13 cellular contexts compared by ENCODE assay signal in the genomic region with DNA sequence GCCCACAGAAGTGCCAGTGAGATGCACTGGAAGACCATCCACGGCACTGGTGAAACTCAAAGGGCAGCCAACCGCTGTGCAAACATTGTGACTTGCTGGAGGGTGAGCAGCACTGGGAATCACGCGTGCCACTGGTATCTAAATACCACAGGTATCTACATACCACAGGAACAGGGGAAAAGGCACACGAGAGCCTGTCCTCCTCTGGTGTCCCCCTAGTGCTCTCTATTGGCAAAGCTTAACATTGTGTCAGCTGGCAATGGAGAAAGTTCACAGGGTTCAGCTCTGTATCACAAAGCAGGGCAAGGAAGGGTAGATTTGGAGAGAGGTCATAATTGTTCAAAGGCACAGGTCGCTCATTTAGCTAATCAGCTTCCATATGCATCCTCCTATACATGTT.
"Had no signal": no experiment of that assay in that cellular context is flagged by ENCODE, and none has a peak within 500 bp of the region (broad histone marks: within the 10 kb centered on the region; RNA-seq: fewer than 3 reads in every experiment).

No MANE protein-coding gene starts in this region.

- DNase-seq: activated CD4-positive, alpha-beta T cell treated with anti-CD3 and anti-CD28 coated beads for 48 hours; activated CD8-positive, alpha-beta memory T cell treated with anti-CD3 and anti-CD28 coated beads for 24 hours; activated naive CD4-positive, alpha-beta T cell treated with anti-CD3 and anti-CD28 coated beads, Interleukin-2, amount 10 ng/mL, durations not matched to agents 7 days and 5 days; caudate nucleus; effector memory CD4-positive, alpha-beta T cell; kidney glomerular epithelial cell; naive B cell; thyroid gland had no signal

- H3K27me3 ChIP-seq: thyroid gland had no signal

- H3K9me3 Mint-ChIP-seq: activated naive CD4-positive, alpha-beta T cell treated with anti-CD3 and anti-CD28 coated beads, Interleukin-2, amount 10 ng/mL, durations not matched to agents 7 days and 5 days; activated T-helper 2 cell treated with anti-CD3 and anti-CD28 coated beads, Interferon-gamma antibody, Interleukin-2, Interleukin-4, amounts not matched to agents 10 μg/mL and 5 μg/mL and 100 μg/mL, durations not matched to agents 14 hours and 24 hours and 36 hours had no signal

- H3K4me3 ChIP-seq: coronary artery, gastroesophageal sphincter, skin epidermis, thyroid gland had no signal

- H3K27ac ChIP-seq: coronary artery, epithelial cell of prostate, gastroesophageal sphincter, skin epidermis, thyroid gland had no signal

- H3K36me3 Mint-ChIP-seq: activated naive CD4-positive, alpha-beta T cell treated with anti-CD3 and anti-CD28 coated beads, Interleukin-2, amount 10 ng/mL, durations not matched to agents 7 days and 5 days; naive B cell had no signal

- H3K27ac Mint-ChIP-seq: activated naive CD4-positive, alpha-beta T cell treated with anti-CD3 and anti-CD28 coated beads, Interleukin-2, amount 10 ng/mL, durations not matched to agents 7 days and 5 days; activated T-helper 2 cell treated with anti-CD3 and anti-CD28 coated beads, Interferon-gamma antibody, Interleukin-2, Interleukin-4, amounts not matched to agents 10 μg/mL and 5 μg/mL and 100 μg/mL, durations not matched to agents 14 hours and 24 hours and 36 hours; naive B cell had no signal

- H3K4me1 ChIP-seq: gastroesophageal sphincter, thyroid gland had no signal

- ATAC-seq: gastroesophageal sphincter had no signal

- H3K36me3 ChIP-seq: gastroesophageal sphincter, thyroid gland had no signal

- H3K4me1 Mint-ChIP-seq: activated naive CD4-positive, alpha-beta T cell treated with anti-CD3 and anti-CD28 coated beads, Interleukin-2, amount 10 ng/mL, durations not matched to agents 7 days and 5 days; naive B cell had no signal

- H3K4me3 Mint-ChIP-seq: activated naive CD4-positive, alpha-beta T cell treated with anti-CD3 and anti-CD28 coated beads, Interleukin-2, amount 10 ng/mL, durations not matched to agents 7 days and 5 days; naive B cell had no signal

- H3K9me3 ChIP-seq: gastroesophageal sphincter, thyroid gland had no signal
